8 cellular contexts compared by ENCODE assay signal in genomic region chr14:60161176-60162107, GRCh38. TPM values are rescaled to one million over a fixed set of nuclear protein-coding genes. Genes with fewer than 3 reads are reported as not detected.
DNase-seq lines count a peak whose midpoint lies in the region; ATAC-seq and TF ChIP-seq lines count a peak whose summit lies in the region.

No MANE protein-coding gene starts in this region.

- DNase-seq in COLO668 (lab: John Stamatoyannopoulos, UW; ENCODE audit: unreplicated experiment) (peak; percentile 65), NCI-H1105 (lab: John Stamatoyannopoulos, UW) (peak; percentile 62), activated B cell treated with CpG ODN at 0.5 μM for 24 hours (no peak), memory B cell (ENCODE audit: low spot score in 2 of 2) (no peak), SIG-M5 treated with dmso at 0.1 percent for 504 hours (lab: John Stamatoyannopoulos, UW; ENCODE audit: unreplicated experiment) (no peak)
- no peak for DNase-seq in stimulated activated CD8-positive, alpha-beta memory T cell treated with anti-CD3 and anti-CD28 coated beads, Interleukin-4, amount 100 ng/mL, for 48 hours

- H3K27me3 Mint-ChIP-seq in activated B cell treated with CpG ODN at 0.5 μM for 24 hours (no peaks in the 10 kb centered on the region), memory B cell (no peaks in the 10 kb centered on the region)

- H3K27ac Mint-ChIP-seq in activated B cell treated with CpG ODN at 0.5 μM for 24 hours (peak overlapping the region; percentile 30), memory B cell (peak overlapping the region; percentile 69)

- POLR2A ChIA-PET in activated B cell treated with CpG ODN at 0.5 μM for 24 hours (lab: Charles Lee), result interaction anchor here (1.6 to 2.2 kb wide), 2 partner anchors 69 to 87 kb away, joined by 5 to 11 read pairs; partner anchors contain the start of genes PCNX4 and PPM1A

- ATAC-seq in activated B cell treated with CpG ODN at 0.5 μM for 24 hours (ENCODE audit: low read depth), result no peak
- no peak for ATAC-seq in memory B cell (ENCODE audit: low read depth)
- no peak for ATAC-seq in GM21529 (IDR thresholded peaks at IDR 0.05; ENCODE audit: unreplicated experiment)
- ATAC-seq in GM19035 (IDR thresholded peaks at IDR 0.05; ENCODE audit: unreplicated experiment), result no peak

- TF ChIP-seq CTCF in activated B cell treated with CpG ODN at 0.5 μM for 24 hours (IDR thresholded peaks at IDR 0.05), result no peak

- H3K9me3 Mint-ChIP-seq in activated B cell treated with CpG ODN at 0.5 μM for 24 hours (no peaks in the 10 kb centered on the region), memory B cell (no peaks in the 10 kb centered on the region)

- H3K4me3 Mint-ChIP-seq in activated B cell treated with CpG ODN at 0.5 μM for 24 hours (no peak overlapping the region), memory B cell (no peak overlapping the region)

- H3K36me3 Mint-ChIP-seq in activated B cell treated with CpG ODN at 0.5 μM for 24 hours (ENCODE audit: low read depth) (peaks cover 37% of the 10 kb centered on the region), memory B cell (peaks cover 8% of the 10 kb centered on the region)

- H3K4me1 Mint-ChIP-seq in activated B cell treated with CpG ODN at 0.5 μM for 24 hours (peaks cover 51% of the 10 kb centered on the region), memory B cell (peaks cover 33% of the 10 kb centered on the region)

- intact Hi-C loops in activated B cell treated with CpG ODN at 0.5 μM for 24 hours (cut with micrococcal nuclease), result no loop called here

- CTCF ChIA-PET in activated B cell treated with CpG ODN at 0.5 μM for 24 hours (lab: Charles Lee), result interaction anchor here (1.6 kb wide), 1 partner anchor 21 kb away, joined by 4 read pairs; no protein-coding TSS in a partner anchor

RNA-seq across cellular contexts. Expression of gene DHRS7, which starts 3.8 kb away (rescaled TPM):
- 41.5 and 47.1 TPM in 2 replicates for total RNA-seq in activated B cell treated with CpG ODN at 0.5 μM for 24 hours

Comparison
In these comparisons a context has a peak if more than half of its experiments do, and no peak if none do; other contexts are left out.
1. DNase-seq: peak in COLO668 (single experiment) and NCI-H1105 (single experiment); none in activated B cell treated with CpG ODN at 0.5 μM for 24 hours (single experiment), memory B cell (0 of 2), SIG-M5 treated with dmso at 0.1 percent for 504 hours (single experiment) and stimulated activated CD8-positive, alpha-beta memory T cell treated with anti-CD3 and anti-CD28 coated beads, Interleukin-4, amount 100 ng/mL, for 48 hours (single experiment).